33 cellular contexts compared by ENCODE assay signal in the genomic region with DNA sequence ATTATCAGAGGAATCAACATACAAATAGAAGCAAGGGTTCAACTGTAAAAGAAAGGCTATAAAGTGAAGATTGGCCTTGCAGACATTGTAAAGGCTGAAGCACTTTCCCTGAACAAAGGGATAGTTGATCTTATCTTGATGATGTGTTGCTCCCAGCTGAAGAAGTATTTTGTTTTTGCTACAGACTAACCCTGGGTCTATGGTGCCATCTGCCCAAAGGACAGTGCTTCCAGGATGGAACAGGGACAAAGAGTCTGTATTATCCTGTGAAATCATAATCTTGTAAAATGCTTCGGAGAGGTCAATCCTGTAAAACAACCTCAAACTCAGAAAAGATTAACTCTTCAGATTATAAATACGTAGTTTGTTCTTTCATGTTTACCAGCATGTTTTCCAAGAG.
"Had no signal": no experiment of that assay in that cellular context is flagged by ENCODE, and none has a peak within 500 bp of the region (broad histone marks: within the 10 kb centered on the region; RNA-seq: fewer than 3 reads in every experiment).

No MANE protein-coding gene starts in this region.

- H3K4me3 ChIP-seq: ascending aorta, cardiac muscle cell, MG63, SJCRH30 had no signal

- H3K27me3 ChIP-seq: ascending aorta, cardiac muscle cell, MG63, SJCRH30 had no signal

- H3K36me3 ChIP-seq: ascending aorta, cardiac muscle cell, MG63, SJCRH30 had no signal

- H3K4me3 Mint-ChIP-seq: activated B cell treated with CpG ODN at 0.5 μM for 24 hours; activated CD4-positive, alpha-beta memory T cell treated with anti-CD3 and anti-CD28 coated beads for 36 hours; activated naive CD8-positive, alpha-beta T cell treated with anti-CD3 and anti-CD28 coated beads for 36 hours; activated T-cell treated with anti-CD3 and anti-CD28 coated beads, Interleukin-2, amount 50 U/mL, for 4 hours; activated T-helper 1 cell treated with anti-CD3 and anti-CD28 coated beads, Interleukin-12 subunit alpha, Interleukin-12 subunit beta, Interleukin-2, Interleukin-4 antibody, amounts not matched to agents 30 ng/mL and 10 ng/mL and 1 ng/mL, durations not matched to agents 14 hours and 24 hours and 36 hours; central memory CD8-positive, alpha-beta T cell; IgD-negative memory B cell; T-helper 1 cell treated with Interleukin-12 subunit alpha and Interleukin-12 subunit beta and Interleukin-4 antibody, amounts not matched to agents 30 μg/mL and 1 μg/mL, for 36 hours; T-helper 2 cell treated with Interferon-gamma antibody and Interleukin-4, amounts not matched to agents 5 μg/mL and 100 μg/mL, for 36 hours had no signal

- DNase-seq: activated B cell treated with CpG ODN at 0.5 μM for 24 hours; activated CD4-positive, alpha-beta memory T cell treated with anti-CD3 and anti-CD28 coated beads for 36 hours; activated CD4-positive, alpha-beta T cell treated with anti-CD3 and anti-CD28 coated beads for 4 hours; activated CD4-positive, alpha-beta T cell treated with anti-CD3 and anti-CD28 coated beads, Interleukin-2, amount 50 U/mL, for 1 hour; activated CD4-positive, CD25-positive, alpha-beta regulatory T cell treated with anti-CD3 and anti-CD28 coated beads, Interleukin-2, amount 50 U/mL, for 72 hours; activated CD8-positive, alpha-beta memory T cell treated with anti-CD3 and anti-CD28 coated beads, Interleukin-2, amount 50 U/mL, for 4 hours; activated naive CD4-positive, alpha-beta T cell treated with anti-CD3 and anti-CD28 coated beads, Interleukin-2, amount 50 U/mL, for 16 hours; activated naive CD8-positive, alpha-beta T cell treated with anti-CD3 and anti-CD28 coated beads for 36 hours; activated T-cell treated with anti-CD3 and anti-CD28 coated beads for 4 hours; activated T-cell treated with anti-CD3 and anti-CD28 coated beads, Interleukin-2, amount 50 U/mL, for 4 hours; amniotic stem cell; Karpas-422; KBM-7; MG63; NCI-H1092; NCI-H1436 treated with DMSO at 0.1 percent for 48 hours; NCI-H187; NCI-H2029 treated with DMSO at 0.1 percent for 48 hours; NCI-H2107; NCI-H510A; NCI-H526; NCI-H774; SHP77; SJCRH30; SK-N-SH had no signal

- ATAC-seq: activated T-cell treated with anti-CD3 and anti-CD28 coated beads, Interleukin-2, amount 50 U/mL, for 4 hours; Panc1 had no signal

- H3K27ac Mint-ChIP-seq: activated B cell treated with CpG ODN at 0.5 μM for 24 hours; activated CD4-positive, alpha-beta memory T cell treated with anti-CD3 and anti-CD28 coated beads for 36 hours; activated naive CD8-positive, alpha-beta T cell treated with anti-CD3 and anti-CD28 coated beads for 36 hours; activated T-helper 1 cell treated with anti-CD3 and anti-CD28 coated beads, Interleukin-12 subunit alpha, Interleukin-12 subunit beta, Interleukin-2, Interleukin-4 antibody, amounts not matched to agents 30 ng/mL and 10 ng/mL and 1 ng/mL, durations not matched to agents 14 hours and 24 hours and 36 hours; IgD-negative memory B cell; T-helper 1 cell treated with Interleukin-12 subunit alpha and Interleukin-12 subunit beta and Interleukin-4 antibody, amounts not matched to agents 30 μg/mL and 1 μg/mL, for 36 hours; T-helper 2 cell treated with Interferon-gamma antibody and Interleukin-4, amounts not matched to agents 5 μg/mL and 100 μg/mL, for 36 hours had no signal

- H3K4me1 Mint-ChIP-seq: activated B cell treated with CpG ODN at 0.5 μM for 24 hours; activated naive CD8-positive, alpha-beta T cell treated with anti-CD3 and anti-CD28 coated beads for 36 hours; central memory CD8-positive, alpha-beta T cell; IgD-negative memory B cell had no signal

- H3K4me2 ChIP-seq: SK-N-SH had no signal

- H3K9ac ChIP-seq: SK-N-SH had no signal

- H3K4me1 ChIP-seq: ascending aorta, SJCRH30 had no signal

- H3K36me3 Mint-ChIP-seq: activated CD4-positive, alpha-beta memory T cell treated with anti-CD3 and anti-CD28 coated beads for 36 hours; activated naive CD8-positive, alpha-beta T cell treated with anti-CD3 and anti-CD28 coated beads for 36 hours; IgD-negative memory B cell had no signal

- H3K27me3 Mint-ChIP-seq: activated B cell treated with CpG ODN at 0.5 μM for 24 hours; activated CD4-positive, alpha-beta memory T cell treated with anti-CD3 and anti-CD28 coated beads for 36 hours; activated naive CD8-positive, alpha-beta T cell treated with anti-CD3 and anti-CD28 coated beads for 36 hours; central memory CD8-positive, alpha-beta T cell; IgD-negative memory B cell had no signal

- H3K27ac ChIP-seq: ascending aorta, cardiac muscle cell, SJCRH30 had no signal

- H3K9me3 ChIP-seq: ascending aorta, SJCRH30, SK-N-SH had no signal
